Comparison of ENCODE assay signal across 20 cellular contexts in genomic region chr4:82005153-82005552, GRCh38.
A peak's percentile ranks its signal among the peaks of the same experiment; 100 is the strongest.
DNase-seq lines count a peak whose midpoint lies in the region; ATAC-seq and TF ChIP-seq lines count a peak whose summit lies in the region.
"Had no signal": no experiment of that assay in that cellular context is flagged by ENCODE, and none has a peak within 500 bp of the region (broad histone marks: within the 10 kb centered on the region; RNA-seq: fewer than 3 reads in every experiment).

No MANE protein-coding gene starts in this region.

- H3K27ac Mint-ChIP-seq in Calu3 (ENCODE audit: unreplicated experiment), result no peak overlapping the region
- H3K27ac Mint-ChIP-seq in mesothelial cell of epicardium, result peak overlapping the region; percentile 33
- H3K27ac Mint-ChIP-seq in CD14-positive monocyte, result no peak overlapping the region
- no peak overlapping the region for H3K27ac Mint-ChIP-seq in natural killer cell
- H3K27ac Mint-ChIP-seq: CD4-positive, CD25-positive, alpha-beta regulatory T cell; HFFc6 had no signal

- no peak overlapping the region for H3K4me3 ChIP-seq in PC-3 (ENCODE audit: low read length)
- H3K4me3 ChIP-seq: PC-9 had no signal

- intact Hi-C loops in Calu3 (cut with micrococcal nuclease; ENCODE audit: unreplicated experiment), result no loop called here
- intact Hi-C loops in PC-3 (cut with micrococcal nuclease), result no loop called here
- intact Hi-C loops in CD14-positive monocyte (cut with micrococcal nuclease), result no loop called here
- intact Hi-C loops in natural killer cell (cut with micrococcal nuclease), result no loop called here

- no peak for TF ChIP-seq CTCF in Calu3 (IDR thresholded peaks at IDR 0.05; ENCODE audit: unreplicated experiment)
- no peak for TF ChIP-seq CTCF in PC-3 (conservative IDR thresholded peaks at IDR 0.05; ENCODE audit: low read depth, low read length)
- no peak for TF ChIP-seq CTCF in mesothelial cell of epicardium (IDR thresholded peaks at IDR 0.05; ENCODE audit: unreplicated experiment)
- TF ChIP-seq CTCF in CD14-positive monocyte (IDR thresholded peaks at IDR 0.05), result no peak
- no peak for TF ChIP-seq CTCF in natural killer cell (IDR thresholded peaks at IDR 0.05)

- H3K27me3 ChIP-seq in PC-3 (ENCODE audit: low read length), result no peaks in the 10 kb centered on the region

- peak; percentile 55 for ATAC-seq in PC-3
- ATAC-seq in natural killer cell, result no peak

- H3F3A ChIP-seq in PC-3 (ENCODE audit: low read length, unreplicated experiment), result no peaks in the 10 kb centered on the region

- no peak overlapping the region for H3K9ac ChIP-seq in PC-3 (ENCODE audit: low read length)

- no peaks in the 10 kb centered on the region for H3K79me2 ChIP-seq in PC-3 (ENCODE audit: low read length)

- POLR2A ChIA-PET in PC-3 (lab: Charles Lee; ENCODE audit: unreplicated experiment), result no interaction called here

- no TSS peak for BruUV-seq in Calu3 (replicated peaks; lab: Mats Ljungman, UMichigan)
- no TSS peak for BruUV-seq in PC-3 (replicated peaks; lab: Mats Ljungman, UMichigan)

- no peaks in the 10 kb centered on the region for H3K36me3 ChIP-seq in PC-3 (ENCODE audit: low read depth, low read length)

- H3K27me3 Mint-ChIP-seq in Calu3 (ENCODE audit: unreplicated experiment) (no peaks in the 10 kb centered on the region), mesothelial cell of epicardium (ENCODE audit: low read depth) (no peaks in the 10 kb centered on the region), CD14-positive monocyte (ENCODE audit: low read depth in 3 of 3) (peaks cover 0 to 4% (median 2%) of the 10 kb centered on the region in 3 donors), natural killer cell (ENCODE audit: low read depth in 2 of 2) (peaks cover 0 to 8% of the 10 kb centered on the region in 2 donors)

- peak; percentile 46 for DNase-seq in Calu3
- DNase-seq in PC-3, result peak; percentile 86
- DNase-seq in epithelial cell of prostate (ENCODE audit: low read depth, low spot score), result peak; percentile 50
- no peak for DNase-seq in mesothelial cell of epicardium (ENCODE audit: low spot score in 2 of 2, unreplicated experiment in 2 of 2)
- no peak for DNase-seq in RPMI8226
- no peak for DNase-seq in CD14-positive monocyte (ENCODE audit: low spot score)
- no peak for DNase-seq in HCEC 1CT
- no peak for DNase-seq in natural killer cell
- DNase-seq: ACHN; AML-193; CD4-positive, CD25-positive, alpha-beta regulatory T cell; DMS53; HFFc6; MM.1S; NCI-H187; NCI-H2171; NCI-H446 treated with DMSO at 0.1 percent for 48 hours; NCI-H748 treated with DMSO at 0.1 percent for 48 hours; Right ventricle myocardium superior had no signal

- no peaks in the 10 kb centered on the region for H4K20me1 ChIP-seq in PC-3 (ENCODE audit: low read length)

- H3K9me3 Mint-ChIP-seq in Calu3 (ENCODE audit: low read depth, unreplicated experiment), result peaks cover 3% of the 10 kb centered on the region
- peaks cover 7% of the 10 kb centered on the region for H3K9me3 Mint-ChIP-seq in mesothelial cell of epicardium
- peaks cover 4 to 23% (median 12%) of the 10 kb centered on the region in 7 donors for H3K9me3 Mint-ChIP-seq in CD14-positive monocyte
- H3K9me3 Mint-ChIP-seq in natural killer cell, result no peaks in the 10 kb centered on the region

- no peaks in the 10 kb centered on the region for H3K9me3 ChIP-seq in PC-3 (ENCODE audit: low read length)

- H3K36me3 Mint-ChIP-seq in Calu3 (ENCODE audit: insufficient read depth, unreplicated experiment), result no peaks in the 10 kb centered on the region
- no peaks in the 10 kb centered on the region for H3K36me3 Mint-ChIP-seq in mesothelial cell of epicardium
- H3K36me3 Mint-ChIP-seq in CD14-positive monocyte, result no peaks in the 10 kb centered on the region
- H3K36me3 Mint-ChIP-seq in natural killer cell, result no peaks in the 10 kb centered on the region
- H3K36me3 Mint-ChIP-seq: CD4-positive, CD25-positive, alpha-beta regulatory T cell had no signal

- peaks cover 44% of the 10 kb centered on the region for H3K4me1 Mint-ChIP-seq in Calu3 (ENCODE audit: low read depth, unreplicated experiment)
- H3K4me1 Mint-ChIP-seq in mesothelial cell of epicardium, result peaks cover 22% of the 10 kb centered on the region
- H3K4me1 Mint-ChIP-seq in CD14-positive monocyte, result no peaks in the 10 kb centered on the region
- no peaks in the 10 kb centered on the region for H3K4me1 Mint-ChIP-seq in natural killer cell

- H3K27ac ChIP-seq in PC-3 (ENCODE audit: low read length), result peak overlapping the region; percentile 27
- H3K27ac ChIP-seq in epithelial cell of prostate, result no peak overlapping the region
- H3K27ac ChIP-seq: PC-9 had no signal

- H3K4me3 Mint-ChIP-seq in Calu3 (ENCODE audit: low read depth, unreplicated experiment) (peak overlapping the region; percentile 41), mesothelial cell of epicardium (no peak overlapping the region), CD14-positive monocyte (no peak overlapping the region), natural killer cell (no peak overlapping the region)
- H3K4me3 Mint-ChIP-seq: CD4-positive, CD25-positive, alpha-beta regulatory T cell; HFFc6 had no signal

- no peak overlapping the region for H2AFZ ChIP-seq in PC-3 (ENCODE audit: low read length)
- H2AFZ ChIP-seq: PC-9 had no signal

- H3K4me2 ChIP-seq in PC-3 (ENCODE audit: low read length), result peak overlapping the region; percentile 52
- H3K4me2 ChIP-seq: PC-9 had no signal

- CTCF ChIA-PET in Calu3 (lab: Charles Lee), result interaction anchor here (0.5 to 0.9 kb wide), 3 partner anchors 11 to 280 kb away, joined by 3 to 4 read pairs (median 3); no protein-coding TSS in a partner anchor
- CTCF ChIA-PET in PC-3 (lab: Charles Lee), result no interaction called here

- peaks cover 31% of the 10 kb centered on the region for H3K4me1 ChIP-seq in PC-3 (ENCODE audit: insufficient read depth, low read length)

- H3K9me2 ChIP-seq in PC-3 (replicated peaks; ENCODE audit: low read length), result no peaks in the 10 kb centered on the region

Comparison
In these comparisons a context has a peak if more than half of its experiments do, and no peak if none do; other contexts are left out.
1. DNase-seq: peak in Calu3 (single experiment), PC-3 (single experiment) and epithelial cell of prostate (single experiment); none in mesothelial cell of epicardium (0 of 2), RPMI8226 (single experiment), CD14-positive monocyte (single experiment), HCEC 1CT (single experiment) and natural killer cell (single experiment).